8 cellular contexts compared by ENCODE assay signal in genomic region chr4:72568959-72569718, GRCh38. TPM values are rescaled to one million over a fixed set of nuclear protein-coding genes. Genes with fewer than 3 reads are reported as not detected.
A peak's percentile ranks its signal among the peaks of the same experiment; 100 is the strongest.
DNase-seq lines count a peak whose midpoint lies in the region; ATAC-seq, FAIRE-seq and TF ChIP-seq lines count a peak whose summit lies in the region.

TSS of gene ADAMTS3 (minus strand) at chr4:72569221. CDS start at chr4:72568762, 459 bp downstream.

- DNase-seq in AG08396 (ENCODE audit: low spot score) (peak; percentile 70), NCI-H2171 treated with DMSO at 0.1 percent for 48 hours (lab: John Stamatoyannopoulos, UW) (peak; percentile 2), amygdala (lab: John Stamatoyannopoulos, UW) (peak in 38 of 56 donors; percentile 1 to 51 (median 17)), left cardiac atrium (peak; percentile 72), pancreas (peak; percentile 32 to 78 (median 60)), NCI-H2107 (lab: John Stamatoyannopoulos, UW) (no peak)

- peak within 1 kb of the TSS; percentile 22 for H3K4me3 ChIP-seq in GM12875 (ENCODE audit: low read depth, low read length)
- peak within 1 kb of the TSS; percentile 29 to 61 (median 42) for H3K4me3 ChIP-seq in pancreas

- no peaks in the 10 kb centered on the region for H3K9me3 ChIP-seq in pancreas

- peak; percentile 82 to 90 for ATAC-seq in left cardiac atrium
- peak; percentile 76 to 87 (median 84) for ATAC-seq in pancreas
- ATAC-seq in GM21786 (IDR thresholded peaks at IDR 0.05; ENCODE audit: unreplicated experiment) = no peak

- intact Hi-C loops in left cardiac atrium (cut with DNase I) (no loop called here), pancreas (cut with DNase I) (no loop called here)

- 1 to 2% methylated on average over 24 to 59 of the region's 59 CpGs for WGBS in pancreas, 2 donors

- H3K4me1 ChIP-seq in pancreas = no peaks in the 10 kb centered on the region

- no peak for TF ChIP-seq CTCF in GM12875 (IDR thresholded peaks at IDR 0.05; ENCODE audit: borderline replicate concordance, insufficient read depth, low read depth, low read length)
- TF ChIP-seq CTCF in pancreas (IDR thresholded peaks at IDR 0.05) = no peak

- H3K27ac ChIP-seq in pancreas = peak within 1 kb of the TSS in 2 of 4 donors; percentile 35 to 44

- peaks cover 0 to 6% (median 0%) of the 10 kb centered on the region in 4 donors for H3K27me3 ChIP-seq in pancreas

- FAIRE-seq in pancreas (lab: Jason Lieb, UNC) = no peak

- H3K36me3 ChIP-seq in pancreas = no peaks in the 10 kb centered on the region

RNA-seq across cellular contexts. Expression of gene ADAMTS3, which starts in this region (rescaled TPM):
- 1 to 10 TPM; 1.2 to 1.7 TPM for total RNA-seq in left cardiac atrium
- total RNA-seq in pancreas = under 1 TPM; 0.08 to 0.47 (median 0.23) TPM
- polyA plus RNA-seq in pancreas = under 1 TPM; 0.09 to 0.11 TPM

Comparison
In these comparisons a context has a peak if more than half of its experiments do, and no peak if none do; other contexts are left out.
1. Peak in DNase-seq, ATAC-seq and H3K4me3 ChIP-seq in pancreas; RNA of the gene not detected or under 1 TPM.